9 cellular contexts compared by ENCODE assay signal in genomic region chr7:44618754-44619153, GRCh38. TPM values are rescaled to one million over a fixed set of nuclear protein-coding genes. Genes with fewer than 3 reads are reported as not detected.
DNase-seq lines count a peak whose midpoint lies in the region; ATAC-seq, FAIRE-seq and TF ChIP-seq lines count a peak whose summit lies in the region.
"Had no signal": no experiment of that assay in that cellular context is flagged by ENCODE, and none has a peak within 500 bp of the region (broad histone marks: within the 10 kb centered on the region; RNA-seq: fewer than 3 reads in every experiment).

No MANE protein-coding gene starts in this region.

- H3K79me2 ChIP-seq in GM23338 (replicated peaks; ENCODE audit: insufficient read depth), result peaks cover 99% of the 10 kb centered on the region

- WGBS in body of pancreas, 2 donors, result 42 to 69% methylated on average over 3 of the region's 3 CpGs

- ATAC-seq in CD4-positive, alpha-beta T cell (ENCODE audit: poor library complexity), result peak; percentile 41
- ATAC-seq in GM23338 (no peak), left colon (peak; percentile 19), body of pancreas (no peak)

- TF ChIP-seq CTCF in CD4-positive, alpha-beta T cell (IDR thresholded peaks at IDR 0.05), result no peak
- TF ChIP-seq CTCF in GM23338 (conservative IDR thresholded peaks at IDR 0.05; ENCODE audit: low read depth in 2 of 2) (no peak), body of pancreas (IDR thresholded peaks at IDR 0.05) (no peak)

- peak overlapping the region; percentile 32 for H3K27ac ChIP-seq in CD4-positive, alpha-beta T cell (ENCODE audit: low read depth, low read length)
- no peak overlapping the region for H3K27ac ChIP-seq in GM23338 (ENCODE audit: low read depth)
- H3K27ac ChIP-seq in body of pancreas, result peak overlapping the region in 1 of 4 donors; percentile 11

- POLR2A ChIA-PET in CD4-positive, alpha-beta T cell (lab: Charles Lee), result interaction anchor here (4.5 kb wide), 1 partner anchor 12 kb away, joined by 48 read pairs; the partner anchor contains the start of gene OGDH

- no peaks in the 10 kb centered on the region for H3K9me3 Mint-ChIP-seq in CD4-positive, alpha-beta T cell
- H3K9me3 Mint-ChIP-seq in GM23338, result no peaks in the 10 kb centered on the region
- H3K9me3 Mint-ChIP-seq in activated T-helper 2 cell treated with anti-CD3 and anti-CD28 coated beads, Interferon-gamma antibody, Interleukin-2, Interleukin-4, amounts not matched to agents 10 μg/mL and 5 μg/mL and 100 μg/mL, durations not matched to agents 14 hours and 24 hours and 36 hours, result no peaks in the 10 kb centered on the region

- H2AFZ ChIP-seq in GM23338, result no peak overlapping the region

- peak overlapping the region; percentile 84 for H3K27ac Mint-ChIP-seq in CD4-positive, alpha-beta T cell
- peak overlapping the region; percentile 54; the same call in 1 of the 2 replicates for H3K27ac Mint-ChIP-seq in GM23338
- H3K27ac Mint-ChIP-seq in activated T-helper 2 cell treated with anti-CD3 and anti-CD28 coated beads, Interferon-gamma antibody, Interleukin-2, Interleukin-4, amounts not matched to agents 10 μg/mL and 5 μg/mL and 100 μg/mL, durations not matched to agents 14 hours and 24 hours and 36 hours, result peak overlapping the region; percentile 91

- no peaks in the 10 kb centered on the region for H3K27me3 ChIP-seq in CD4-positive, alpha-beta T cell (ENCODE audit: control insufficient read depth, insufficient read depth, low read length)
- no peaks in the 10 kb centered on the region for H3K27me3 ChIP-seq in GM23338 (ENCODE audit: insufficient read depth)
- H3K27me3 ChIP-seq in body of pancreas, result no peaks in the 10 kb centered on the region

- H3K4me3 Mint-ChIP-seq in CD4-positive, alpha-beta T cell, result peak overlapping the region; percentile 3
- H3K4me3 Mint-ChIP-seq in GM23338, result no peak overlapping the region
- H3K4me3 Mint-ChIP-seq in activated T-helper 2 cell treated with anti-CD3 and anti-CD28 coated beads, Interferon-gamma antibody, Interleukin-2, Interleukin-4, amounts not matched to agents 10 μg/mL and 5 μg/mL and 100 μg/mL, durations not matched to agents 14 hours and 24 hours and 36 hours (ENCODE audit: low read depth), result no peak overlapping the region

- H3F3A ChIP-seq in GM23338 (replicated peaks; ENCODE audit: low read depth), result no peaks in the 10 kb centered on the region

- no peaks in the 10 kb centered on the region for H3K9me2 ChIP-seq in GM23338 (ENCODE audit: insufficient read depth)

- CTCF ChIA-PET in CD4-positive, alpha-beta T cell (lab: Charles Lee), result interaction anchor here (1.3 kb wide), 1 partner anchor 13 kb away, joined by 3 read pairs; the partner anchor contains the start of gene OGDH

- peak in 1 of 10 experiments; percentile 33 for DNase-seq in CD4-positive, alpha-beta T cell
- no peak for DNase-seq in GM23338 (ENCODE audit: low spot score)
- no peak for DNase-seq in activated T-helper 2 cell treated with anti-CD3 and anti-CD28 coated beads, Interferon-gamma antibody, Interleukin-2, Interleukin-4, amounts not matched to agents 10 μg/mL and 5 μg/mL and 100 μg/mL, durations not matched to agents 14 hours and 24 hours and 36 hours (ENCODE audit: low spot score)
- DNase-seq in left colon, result no peak
- no peak for DNase-seq in NCI-H774 (lab: John Stamatoyannopoulos, UW)
- DNase-seq in body of pancreas, result no peak
- DNase-seq in frontal cortex (ENCODE audit: low spot score in 2 of 2), result no peak
- DNase-seq in NCI-H2081 treated with DMSO at 0.1 percent for 48 hours (lab: John Stamatoyannopoulos, UW), result no peak
- DNase-seq: NCI-H1436 treated with DMSO at 0.1 percent for 48 hours had no signal

- H3K4me2 ChIP-seq in GM23338, result no peak overlapping the region

- H3K4me1 Mint-ChIP-seq in CD4-positive, alpha-beta T cell (ENCODE audit: low read depth), result peaks cover 91% of the 10 kb centered on the region
- H3K4me1 Mint-ChIP-seq in GM23338, result peaks cover 21% of the 10 kb centered on the region
- H3K4me1 Mint-ChIP-seq in activated T-helper 2 cell treated with anti-CD3 and anti-CD28 coated beads, Interferon-gamma antibody, Interleukin-2, Interleukin-4, amounts not matched to agents 10 μg/mL and 5 μg/mL and 100 μg/mL, durations not matched to agents 14 hours and 24 hours and 36 hours (ENCODE audit: low read depth), result peaks cover 72% of the 10 kb centered on the region

- H3K36me3 ChIP-seq in GM23338 (ENCODE audit: insufficient read depth), result no peaks in the 10 kb centered on the region
- no peaks in the 10 kb centered on the region for H3K36me3 ChIP-seq in body of pancreas (replicated peaks in 1 of 2; ENCODE audit: insufficient read depth in 1 of 2, low read depth in 2 of 2)

- H3K9me3 ChIP-seq in CD4-positive, alpha-beta T cell (ENCODE audit: control insufficient read depth, low read length), result no peaks in the 10 kb centered on the region
- no peaks in the 10 kb centered on the region for H3K9me3 ChIP-seq in body of pancreas

- H3K27me3 Mint-ChIP-seq in CD4-positive, alpha-beta T cell, result no peaks in the 10 kb centered on the region
- peaks cover 7% of the 10 kb centered on the region for H3K27me3 Mint-ChIP-seq in GM23338 (ENCODE audit: insufficient read depth, low read depth, poor library complexity)
- no peaks in the 10 kb centered on the region for H3K27me3 Mint-ChIP-seq in activated T-helper 2 cell treated with anti-CD3 and anti-CD28 coated beads, Interferon-gamma antibody, Interleukin-2, Interleukin-4, amounts not matched to agents 10 μg/mL and 5 μg/mL and 100 μg/mL, durations not matched to agents 14 hours and 24 hours and 36 hours (ENCODE audit: low read depth)

- H3K36me3 Mint-ChIP-seq in CD4-positive, alpha-beta T cell (ENCODE audit: low read depth), result peaks cover 41% of the 10 kb centered on the region
- no peaks in the 10 kb centered on the region for H3K36me3 Mint-ChIP-seq in GM23338 (ENCODE audit: low read depth)
- peaks cover 45% of the 10 kb centered on the region for H3K36me3 Mint-ChIP-seq in activated T-helper 2 cell treated with anti-CD3 and anti-CD28 coated beads, Interferon-gamma antibody, Interleukin-2, Interleukin-4, amounts not matched to agents 10 μg/mL and 5 μg/mL and 100 μg/mL, durations not matched to agents 14 hours and 24 hours and 36 hours (ENCODE audit: low read depth)

- H3K4me1 ChIP-seq in GM23338 (ENCODE audit: insufficient read depth) (peaks cover 13% of the 10 kb centered on the region), body of pancreas (peaks cover 38% of the 10 kb centered on the region)

- no peak for TF ChIP-seq POLR2A in body of pancreas (IDR thresholded peaks at IDR 0.05)

- no peak for FAIRE-seq in frontal cortex (lab: Jason Lieb, UNC)

- H3K4me3 ChIP-seq in GM23338 (no peak overlapping the region), body of pancreas (no peak overlapping the region)

- H4K20me1 ChIP-seq in GM23338 (replicated peaks; ENCODE audit: insufficient read depth), result peaks cover 30% of the 10 kb centered on the region

- intact Hi-C loops in CD4-positive, alpha-beta T cell (cut with DNase I, micrococcal nuclease), result no loop called here
- intact Hi-C loops in activated T-helper 2 cell treated with anti-CD3 and anti-CD28 coated beads, Interferon-gamma antibody, Interleukin-2, Interleukin-4, amounts not matched to agents 10 μg/mL and 5 μg/mL and 100 μg/mL, durations not matched to agents 14 hours and 24 hours and 36 hours (cut with micrococcal nuclease), result loop anchor here (5.0 kb wide), 1 partner anchor 119 kb away; no protein-coding TSS in a partner anchor
- intact Hi-C loops in left colon (cut with DNase I, micrococcal nuclease), result no loop called here
- intact Hi-C loops in body of pancreas (cut with DNase I), result no loop called here

TF ChIP-seq in GM23338, 12 proteins besides CTCF, POLR2A, EP300 and RAD21 (continues in another document):
- TF ChIP-seq JUNB (IDR thresholded peaks at IDR 0.05; ENCODE audit: unreplicated experiment) (no peak), ETS1 (IDR thresholded peaks at IDR 0.05) (no peak), NANOG (IDR thresholded peaks at IDR 0.05; ENCODE audit: borderline replicate concordance) (no peak), STAT1 (IDR thresholded peaks at IDR 0.05; ENCODE audit: unreplicated experiment) (no peak), EZH2phosphoT487 (IDR thresholded peaks at IDR 0.05; ENCODE audit: unreplicated experiment) (no peak), ZNF114 (CRISPR knock-in tag; IDR thresholded peaks at IDR 0.05) (no peak)

RNA-seq across cellular contexts. Expression of gene OGDH, which starts 12.3 kb away (rescaled TPM):
- 10 to 100 TPM; 39.8 to 43.8 TPM for total RNA-seq in CD4-positive, alpha-beta T cell
- 74.8 and 76.9 TPM in 2 replicates for total RNA-seq in GM23338 (2014; rRNA removed; shearing (Covaris generic))
- polyA plus RNA-seq in GM23338 (2016; fragmentation: Nextera tagmentation; extraction: Ambion mirVana), result 13.5 and 16.5 TPM in 2 replicates
- 105 and 109 TPM in 2 replicates for total RNA-seq in activated T-helper 2 cell treated with anti-CD3 and anti-CD28 coated beads, Interferon-gamma antibody, Interleukin-2, Interleukin-4, amounts not matched to agents 10 μg/mL and 5 μg/mL and 100 μg/mL, durations not matched to agents 14 hours and 24 hours and 36 hours
- total RNA-seq in left colon (100 to 1,000 TPM; 174 to 221 TPM), body of pancreas (10 to 100 TPM; 36.1 to 46.1 TPM), frontal cortex (35.1 TPM)

RNA-seq across cellular contexts. Expression of gene TMED4, which starts 36.7 kb away (rescaled TPM):
- total RNA-seq in CD4-positive, alpha-beta T cell, result 100 to 1,000 TPM; 134 to 138 TPM
- 75.1 and 98.5 TPM in 2 replicates for total RNA-seq in GM23338 (2014; rRNA removed; shearing (Covaris generic))
- polyA plus RNA-seq in GM23338 (2016; fragmentation: Nextera tagmentation; extraction: Ambion mirVana), result 41.8 and 43.5 TPM in 2 replicates
- total RNA-seq in activated T-helper 2 cell treated with anti-CD3 and anti-CD28 coated beads, Interferon-gamma antibody, Interleukin-2, Interleukin-4, amounts not matched to agents 10 μg/mL and 5 μg/mL and 100 μg/mL, durations not matched to agents 14 hours and 24 hours and 36 hours, result 70.3 and 75.1 TPM in 2 replicates
- total RNA-seq in left colon, result 10 to 100 TPM; 90.4 to 96.2 TPM
- total RNA-seq in body of pancreas, result 10 to 100 TPM; 52.4 to 65.6 TPM
- total RNA-seq in frontal cortex, result 73.4 TPM

RNA-seq across cellular contexts. Expression of gene DDX56, which starts 45.0 kb away (rescaled TPM):
- total RNA-seq in CD4-positive, alpha-beta T cell, result 100 to 1,000 TPM; 126 to 127 TPM
- 70.5 and 72.3 TPM in 2 replicates for total RNA-seq in GM23338 (2014; rRNA removed; shearing (Covaris generic))
- 43.9 and 44.1 TPM in 2 replicates for polyA plus RNA-seq in GM23338 (2016; fragmentation: Nextera tagmentation; extraction: Ambion mirVana)
- total RNA-seq in activated T-helper 2 cell treated with anti-CD3 and anti-CD28 coated beads, Interferon-gamma antibody, Interleukin-2, Interleukin-4, amounts not matched to agents 10 μg/mL and 5 μg/mL and 100 μg/mL, durations not matched to agents 14 hours and 24 hours and 36 hours, result 131 and 135 TPM in 2 replicates
- total RNA-seq in left colon, result 10 to 100 TPM; 36.5 to 59.2 TPM
- total RNA-seq in body of pancreas, result 10 to 100 TPM; 32.2 to 54.1 TPM
- 39.5 TPM for total RNA-seq in frontal cortex

Comparison
In these comparisons a context has a peak if more than half of its experiments do, and no peak if none do; other contexts are left out.
1. ATAC-seq: peak in CD4-positive, alpha-beta T cell (single experiment) and left colon (single experiment); none in GM23338 (single experiment) and body of pancreas (single experiment).
2. Peak in every context shown above with its lines, with median percentiles within 50 percentile points of each other: H3K27ac Mint-ChIP-seq.